Comparison of ENCODE assay signal across 15 cellular contexts in the genomic region with DNA sequence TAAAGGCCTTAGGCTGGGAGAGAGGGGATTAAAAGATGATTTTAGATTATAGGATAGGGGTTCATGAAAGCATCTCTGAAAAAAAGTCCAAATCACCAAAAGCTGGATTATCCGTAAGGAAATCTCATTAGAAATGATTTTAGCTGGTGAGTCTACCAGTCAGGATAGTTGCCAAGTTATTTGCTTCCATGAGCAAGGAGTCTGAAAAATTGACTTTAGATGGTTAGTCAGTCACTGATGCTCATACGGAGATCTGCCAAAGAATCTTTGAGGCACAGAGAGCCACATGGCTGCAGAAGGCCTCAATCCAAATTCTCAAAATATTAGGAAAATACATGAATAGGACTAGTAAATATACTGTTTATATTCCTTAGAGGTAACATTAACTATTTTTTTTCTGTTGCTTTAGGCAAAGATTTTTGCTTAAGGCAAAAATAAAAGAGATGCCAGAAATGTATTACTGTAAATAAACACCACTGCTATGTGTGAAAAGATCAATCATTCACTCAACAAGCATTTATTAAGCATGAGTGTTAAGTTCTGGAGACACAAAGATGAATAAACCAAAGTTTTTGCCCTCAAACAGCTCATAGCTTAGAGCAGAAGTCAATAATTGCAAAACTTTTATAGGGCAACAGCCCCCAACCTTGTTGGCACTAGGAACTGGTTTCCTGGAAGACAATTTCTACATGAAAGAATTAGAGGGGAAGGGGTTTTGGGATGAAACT.
"Had no signal": no experiment of that assay in that cellular context is flagged by ENCODE, and none has a peak within 500 bp of the region (broad histone marks: within the 10 kb centered on the region; RNA-seq: fewer than 3 reads in every experiment).

No MANE protein-coding gene starts in this region.

- H3K9me3 ChIP-seq: lower lobe of right lung, right atrium auricular region, tibial artery, uterus had no signal

- H3K27ac ChIP-seq: lower lobe of right lung, uterus, WERI-Rb-1 had no signal

- H3K4me3 ChIP-seq: lower lobe of right lung, right atrium auricular region, smooth muscle cell, tibial artery, uterus had no signal

- ATAC-seq: activated CD8-positive, alpha-beta T cell treated with anti-CD3 and anti-CD28 coated beads, Interleukin-2, amount 10 ng/mL, durations not matched to agents 7 days and 5 days; lower lobe of right lung; stimulated activated effector memory CD8-positive, alpha-beta T cell treated with anti-CD3 and anti-CD28 coated beads, Interleukin-12 subunit alpha, Interleukin-12 subunit beta, amount 100 ng/mL, for 72 hours had no signal

- H3K4me2 ChIP-seq: smooth muscle cell had no signal

- DNase-seq: activated CD4-positive, alpha-beta T cell treated with anti-CD3 and anti-CD28 coated beads for 4 hours; activated CD8-positive, alpha-beta memory T cell treated with anti-CD3 and anti-CD28 coated beads, Interleukin-2, amount 50 U/mL, for 48 hours; activated CD8-positive, alpha-beta T cell treated with anti-CD3 and anti-CD28 coated beads, Interleukin-2, amount 10 ng/mL, durations not matched to agents 7 days and 5 days; activated naive CD4-positive, alpha-beta T cell treated with anti-CD3 and anti-CD28 coated beads for 36 hours; caudate nucleus; effector memory CD4-positive, alpha-beta T cell; hippocampal formation; lower lobe of right lung; T-helper 9 cell; tibial artery; uterus; WERI-Rb-1 had no signal

- H3K27me3 ChIP-seq: right atrium auricular region, tibial artery, uterus had no signal

- H3K36me3 ChIP-seq: lower lobe of right lung, right atrium auricular region, tibial artery, uterus, WERI-Rb-1 had no signal

- H3K4me1 ChIP-seq: lower lobe of right lung, right atrium auricular region, tibial artery, uterus had no signal
